8 cellular contexts compared by ENCODE assay signal in the genomic region with DNA sequence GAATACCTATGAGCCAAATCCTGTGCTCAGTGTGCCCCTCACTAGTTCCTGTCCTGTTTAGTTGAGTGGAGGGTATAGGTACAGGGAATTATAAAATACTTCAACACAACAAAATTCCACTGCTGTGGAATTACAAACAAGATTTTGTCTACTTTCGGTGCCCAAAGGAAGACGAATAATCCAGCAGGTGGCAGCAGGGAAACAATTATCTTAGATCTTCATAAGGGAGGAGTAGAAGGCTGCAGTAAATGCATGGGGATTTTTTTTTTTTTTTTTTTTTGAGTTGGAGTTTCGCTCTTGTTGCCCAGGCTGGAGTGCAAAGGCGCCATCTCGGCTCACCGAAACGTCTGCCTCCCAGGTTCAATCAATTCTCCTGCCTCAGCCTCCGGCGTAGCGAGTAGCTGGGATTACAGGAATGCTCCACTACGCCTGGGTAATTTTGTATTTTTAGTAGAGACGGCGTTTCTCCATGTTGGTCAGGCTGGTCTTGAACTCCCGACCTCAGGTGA. TPM values are rescaled to one million over a fixed set of nuclear protein-coding genes. Genes with fewer than 3 reads are reported as not detected.
DNase-seq lines count a peak whose midpoint lies in the region; ATAC-seq and TF ChIP-seq lines count a peak whose summit lies in the region.

No MANE protein-coding gene starts in this region.

- H3K4me3 ChIP-seq in GM08714 (ENCODE audit: low read length) = peak overlapping the region; percentile 35; the same call in 1 of the 2 replicates

- ATAC-seq in HG03196 (IDR thresholded peaks at IDR 0.05; ENCODE audit: unreplicated experiment) (no peak), GM18873 (IDR thresholded peaks at IDR 0.05; ENCODE audit: low FRiP score, unreplicated experiment) (no peak)

- DNase-seq in NCI-H1930 (lab: John Stamatoyannopoulos, UW) (peak; percentile 47 to 65), MCF 10A (ENCODE audit: unreplicated experiment) (peak; percentile 95), iris pigment epithelial cell (ENCODE audit: low read depth) (peak; percentile 82), smooth muscle cell of the brain vasculature (ENCODE audit: low read depth, low spot score) (peak; percentile 79)

- CTCF ChIA-PET in MCF 10A (lab: Yijun Ruan, JAX) = interaction anchor here (0.6 to 6.8 kb wide), 14 partner anchors 21 to 176 kb away, joined by 3 to 70 read pairs (median 4); partner anchors contain the start of genes PSMD4 and SELENBP1

- POLR2A ChIA-PET in MCF 10A (lab: Yijun Ruan, JAX) = interaction anchor here (0.6 to 12.4 kb wide), 16 partner anchors 16 to 839 kb away, joined by 3 to 153 read pairs (median 5); partner anchors contain the start of genes LYSMD1, PI4KB, PSMD4 and SCNM1

- no TSS peak for BruUV-seq in MCF 10A (replicated peaks; lab: Mats Ljungman, UMichigan)

- peak overlapping the region; percentile 62 for H3K4me3 Mint-ChIP-seq in T-helper 1 cell treated with Interleukin-12 subunit alpha and Interleukin-12 subunit beta and Interleukin-4 antibody, amounts not matched to agents 30 μg/mL and 1 μg/mL, for 36 hours
- peak overlapping the region; percentile 93 for H3K4me3 Mint-ChIP-seq in MCF 10A (ENCODE audit: unreplicated experiment)

- peaks cover 7% of the 10 kb centered on the region for H3K27me3 Mint-ChIP-seq in T-helper 1 cell treated with Interleukin-12 subunit alpha and Interleukin-12 subunit beta and Interleukin-4 antibody, amounts not matched to agents 30 μg/mL and 1 μg/mL, for 36 hours (ENCODE audit: low read depth)
- no peaks in the 10 kb centered on the region for H3K27me3 Mint-ChIP-seq in MCF 10A (ENCODE audit: insufficient read depth, unreplicated experiment)

- peak overlapping the region; percentile 63 for H3K27ac Mint-ChIP-seq in T-helper 1 cell treated with Interleukin-12 subunit alpha and Interleukin-12 subunit beta and Interleukin-4 antibody, amounts not matched to agents 30 μg/mL and 1 μg/mL, for 36 hours
- peak overlapping the region; percentile 100 for H3K27ac Mint-ChIP-seq in MCF 10A (ENCODE audit: low read depth, unreplicated experiment)

- peaks cover 26% of the 10 kb centered on the region for H3K4me1 Mint-ChIP-seq in T-helper 1 cell treated with Interleukin-12 subunit alpha and Interleukin-12 subunit beta and Interleukin-4 antibody, amounts not matched to agents 30 μg/mL and 1 μg/mL, for 36 hours (ENCODE audit: low read depth)
- H3K4me1 Mint-ChIP-seq in MCF 10A (ENCODE audit: insufficient read depth, unreplicated experiment) = peaks cover 30% of the 10 kb centered on the region

- intact Hi-C loops in MCF 10A (cut with micrococcal nuclease) = loop anchor here (1.0 to 10.0 kb wide), 7 partner anchors 55 to 640 kb away; partner anchors contain the start of genes PI4KB, PSMB4 and ZNF687

- peaks cover 17% of the 10 kb centered on the region for H3K36me3 Mint-ChIP-seq in T-helper 1 cell treated with Interleukin-12 subunit alpha and Interleukin-12 subunit beta and Interleukin-4 antibody, amounts not matched to agents 30 μg/mL and 1 μg/mL, for 36 hours (ENCODE audit: low read depth)
- H3K36me3 Mint-ChIP-seq in MCF 10A (ENCODE audit: insufficient read depth, unreplicated experiment) = peaks cover 17% of the 10 kb centered on the region

- no peaks in the 10 kb centered on the region for H3K9me3 Mint-ChIP-seq in T-helper 1 cell treated with Interleukin-12 subunit alpha and Interleukin-12 subunit beta and Interleukin-4 antibody, amounts not matched to agents 30 μg/mL and 1 μg/mL, for 36 hours
- H3K9me3 Mint-ChIP-seq in MCF 10A (ENCODE audit: unreplicated experiment) = no peaks in the 10 kb centered on the region

- peak; percentile 57 for TF ChIP-seq CTCF in MCF 10A (IDR thresholded peaks at IDR 0.05; ENCODE audit: unreplicated experiment)

RNA-seq across cellular contexts. Expression of gene PIP5K1A, which starts 2.0 kb away (rescaled TPM):
- 150 and 163 TPM in 2 replicates for total RNA-seq in MCF 10A (2022)

RNA-seq across cellular contexts. Expression of gene VPS72, which starts 6.3 kb away (rescaled TPM):
- total RNA-seq in MCF 10A (2022) = 106 and 108 TPM in 2 replicates

RNA-seq across cellular contexts. Expression of gene TMOD4, which starts 20.6 kb away (rescaled TPM):
- 1.1 TPM in 1 of 2 replicates, not detected in the other for total RNA-seq in MCF 10A (2022)

RNA-seq across cellular contexts. Expression of gene SCNM1, which starts 30.4 kb away (rescaled TPM):
- total RNA-seq in MCF 10A (2022) = 88.5 and 93.0 TPM in 2 replicates

RNA-seq across cellular contexts. Expression of gene LYSMD1, which starts 30.6 kb away (rescaled TPM):
- 14.4 and 22.3 TPM in 2 replicates for total RNA-seq in MCF 10A (2022)
